ENCODE assay signal across 10 cellular contexts in genomic region chr3:46440531-46441294, GRCh38. TPM values are rescaled to one million over a fixed set of nuclear protein-coding genes. Genes with fewer than 3 reads are reported as not detected.
A peak's percentile ranks its signal among the peaks of the same experiment; 100 is the strongest.
DNase-seq lines count a peak whose midpoint lies in the region; ATAC-seq and TF ChIP-seq lines count a peak whose summit lies in the region.
"Had no signal": no experiment of that assay in that cellular context is flagged by ENCODE, and none has a peak within 500 bp of the region (broad histone marks: within the 10 kb centered on the region; RNA-seq: fewer than 3 reads in every experiment).

No MANE protein-coding gene starts in this region.

- DNase-seq in GM12865 (ENCODE audit: low read depth) (peak; percentile 82), NCI-H524 (lab: John Stamatoyannopoulos, UW) (peak; percentile 42 to 66), islet precursor cell (peak; percentile 6), heart right ventricle (no peak), left cardiac atrium (no peak), 8988T (no peak), A673 (ENCODE audit: low spot score) (no peak)

- H3K36me3 ChIP-seq in heart right ventricle: peaks cover 0 to 89% (median 4%) of the 10 kb centered on the region in 9 donors
- no peaks in the 10 kb centered on the region for H3K36me3 ChIP-seq in A673 (ENCODE audit: insufficient read depth, low read length, poor library complexity, severe bottlenecking)
- H3K36me3 ChIP-seq: thoracic aorta had no signal

- POLR2A ChIA-PET in A673 (lab: Charles Lee; ENCODE audit: low non-redundant PET): no interaction called here

- CTCF ChIA-PET in A673 (lab: Charles Lee): no interaction called here

- 79 to 82% methylated on average over 4 of the region's 4 CpGs for WGBS in heart right ventricle, 2 donors

- H3K4me3 ChIP-seq in GM12865 (ENCODE audit: low read depth, low read length) (no peak overlapping the region), heart right ventricle (no peak overlapping the region), A673 (ENCODE audit: low read depth, low read length, poor library complexity, severe bottlenecking) (no peak overlapping the region)
- H3K4me3 ChIP-seq: thoracic aorta had no signal

- no peaks in the 10 kb centered on the region for H3K9me3 ChIP-seq in heart right ventricle
- H3K9me3 ChIP-seq in A673 (ENCODE audit: low read depth, low read length, poor library complexity, severe bottlenecking): no peaks in the 10 kb centered on the region
- H3K9me3 ChIP-seq: thoracic aorta had no signal

- BruUV-seq in A673 (replicated peaks; lab: Mats Ljungman, UMichigan): no TSS peak

- H3K27me3 ChIP-seq in heart right ventricle (no peaks in the 10 kb centered on the region), A673 (replicated peaks; ENCODE audit: insufficient read depth, low read depth, low read length, poor library complexity) (no peaks in the 10 kb centered on the region)

- H3K27ac ChIP-seq in heart right ventricle (no peak overlapping the region), A673 (ENCODE audit: low read depth, low read length, poor library complexity, severe bottlenecking) (no peak overlapping the region)
- H3K27ac ChIP-seq: thoracic aorta had no signal

- ATAC-seq in GM21723 (IDR thresholded peaks at IDR 0.05; ENCODE audit: unreplicated experiment): peak; percentile 73
- no peak for ATAC-seq in heart right ventricle
- ATAC-seq in left cardiac atrium: no peak

- H3K4me1 ChIP-seq in heart right ventricle (no peaks in the 10 kb centered on the region), A673 (ENCODE audit: insufficient read depth, low read length, poor library complexity, severe bottlenecking) (no peaks in the 10 kb centered on the region)

- TF ChIP-seq CTCF in GM12865 (IDR thresholded peaks at IDR 0.05; ENCODE audit: insufficient read depth, low read depth, low read length, missing control alignments) (no peak), heart right ventricle (IDR thresholded peaks at IDR 0.05) (no peak), A673 (conservative IDR thresholded peaks at IDR 0.05; ENCODE audit: low read depth, low read length) (no peak)

- intact Hi-C loops in heart right ventricle (cut with DNase I): loop anchor here in 1 of 10 donors (5.0 to 10.0 kb wide), 2 partner anchors 166 to 353 kb away; no protein-coding TSS in a partner anchor
- intact Hi-C loops in left cardiac atrium (cut with DNase I): no loop called here
- intact Hi-C loops in A673 (cut with micrococcal nuclease; ENCODE audit: unreplicated experiment): no loop called here

RNA-seq across cellular contexts. Expression of gene LTF, which starts 24.0 kb away (rescaled TPM):
- total RNA-seq in heart right ventricle (1 to 10 TPM; 1.7 to 7.7 (median 3.1) TPM), left cardiac atrium (1 to 10 TPM; 2.9 to 3.1 TPM), A673 (2021) (not detected in 2 replicates)
- polyA plus RNA-seq in heart right ventricle: 1 to 10 TPM; 2.6 to 3.0 TPM

RNA-seq across cellular contexts. Expression of gene CCRL2, which starts 33.7 kb away (rescaled TPM):
- 1 to 10 TPM; 1.0 to 5.4 (median 1.7) TPM for total RNA-seq in heart right ventricle
- 1 to 10 TPM; 1.8 to 1.9 TPM for polyA plus RNA-seq in heart right ventricle
- 1 to 10 TPM; 2.1 to 3.1 TPM for total RNA-seq in left cardiac atrium
- not detected in 2 replicates for total RNA-seq in A673 (2021)
- total RNA-seq: SK-MEL-5 had no signal

RNA-seq across cellular contexts. Expression of gene RTP3, which starts 57.1 kb away (rescaled TPM):
- total RNA-seq in heart right ventricle: not detected
- not detected for polyA plus RNA-seq in heart right ventricle
- not detected for total RNA-seq in left cardiac atrium
- total RNA-seq in A673 (2021): not detected in 2 replicates
- total RNA-seq: SK-MEL-5, thoracic aorta had no signal

Comparison
In these comparisons a context has a peak if more than half of its experiments do, and no peak if none do; other contexts are left out.
1. DNase-seq: peak in GM12865 (single experiment), NCI-H524 (2 of 2) and islet precursor cell (single experiment); none in heart right ventricle (0 of 2), left cardiac atrium (single experiment), 8988T (single experiment) and A673 (single experiment).